In the genomic region with DNA sequence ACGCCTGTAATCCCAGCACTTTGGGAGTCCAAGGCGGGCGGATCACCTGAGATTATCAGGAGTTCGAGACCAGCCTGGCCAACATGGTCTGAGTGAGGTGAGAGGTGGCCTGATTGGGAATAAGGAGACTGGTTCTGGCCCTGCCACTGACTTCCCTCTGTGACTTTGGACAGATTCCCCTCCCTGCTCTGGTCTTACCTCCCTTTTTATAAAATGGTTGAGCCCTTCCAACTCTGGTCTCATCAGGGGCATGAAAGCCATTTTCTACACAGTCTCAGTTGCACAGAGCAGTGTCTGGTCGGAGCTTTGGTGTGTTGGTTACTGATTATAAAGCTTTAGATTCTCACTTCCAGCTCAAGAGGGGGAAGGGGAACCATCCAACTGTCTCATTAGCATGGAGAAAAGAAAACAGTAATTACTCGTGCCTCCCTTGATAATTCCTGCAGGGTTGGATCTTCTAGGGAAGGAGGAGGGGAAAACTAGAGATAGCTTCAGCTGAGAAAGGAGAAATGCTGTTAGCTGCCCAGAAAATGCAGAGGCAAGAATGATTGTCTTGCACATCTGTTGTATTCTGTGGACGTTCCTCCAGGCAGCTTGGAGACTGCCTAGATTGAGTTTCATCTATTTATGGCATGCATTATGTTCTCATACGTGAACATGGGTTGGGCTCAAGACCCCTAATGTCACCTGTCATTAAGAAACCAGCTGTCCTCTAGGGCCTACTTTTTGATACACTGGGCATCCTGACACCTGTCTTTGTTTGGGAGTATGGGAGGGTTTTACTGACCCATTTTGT, we compare ENCODE assay signal across 16 cellular contexts. TPM values are rescaled to one million over a fixed set of nuclear protein-coding genes. Genes with fewer than 3 reads are reported as not detected.
DNase-seq lines count a peak whose midpoint lies in the region; ATAC-seq, FAIRE-seq and TF ChIP-seq lines count a peak whose summit lies in the region.
"Had no signal": no experiment of that assay in that cellular context is flagged by ENCODE, and none has a peak within 500 bp of the region (broad histone marks: within the 10 kb centered on the region; RNA-seq: fewer than 3 reads in every experiment).

No MANE protein-coding gene starts in this region.

- no peak for TF ChIP-seq CTCF in A673 (conservative IDR thresholded peaks at IDR 0.05; ENCODE audit: low read depth, low read length)
- no peak for TF ChIP-seq CTCF in CD8-positive, alpha-beta T cell (IDR thresholded peaks at IDR 0.05)

- H3K9ac ChIP-seq in SK-N-MC (ENCODE audit: insufficient read length): no peak overlapping the region

- H3K4me1 ChIP-seq in A673 (ENCODE audit: insufficient read depth, low read length, poor library complexity, severe bottlenecking): peaks cover 26% of the 10 kb centered on the region
- H3K4me1 ChIP-seq in CD8-positive, alpha-beta T cell (ENCODE audit: insufficient read depth, low read length): peaks cover 32% of the 10 kb centered on the region

- POLR2A ChIA-PET in A673 (lab: Charles Lee; ENCODE audit: low non-redundant PET): no interaction called here
- POLR2A ChIA-PET in CD8-positive, alpha-beta T cell (lab: Charles Lee): no interaction called here
- POLR2A ChIA-PET in naive thymus-derived CD8-positive, alpha-beta T cell (lab: Charles Lee): no interaction called here

- H3K36me3 Mint-ChIP-seq in CD8-positive, alpha-beta T cell: peaks cover 18% of the 10 kb centered on the region
- H3K36me3 Mint-ChIP-seq in naive thymus-derived CD8-positive, alpha-beta T cell: peaks cover 0 to 9% (median 4%) of the 10 kb centered on the region in 3 donors

- no peak for DNase-seq in A673 (ENCODE audit: low spot score)
- no peak for DNase-seq in CD8-positive, alpha-beta T cell
- no peak for DNase-seq in SK-N-MC (ENCODE audit: low read depth, low spot score)
- DNase-seq in naive thymus-derived CD8-positive, alpha-beta T cell: no peak
- no peak for DNase-seq in D341Med (ENCODE audit: low spot score)
- no peak for DNase-seq in KG1 (lab: John Stamatoyannopoulos, UW)
- DNase-seq in H54 (ENCODE audit: insufficient read length, low spot score): no peak
- DNase-seq: activated naive CD4-positive, alpha-beta T cell treated with Interleukin-2 at 50 U/mL for 16 hours; EL; lower lobe of right lung; NCI-H2029 treated with DMSO at 0.1 percent for 48 hours; occipital lobe had no signal

- no peaks in the 10 kb centered on the region for H3K9me3 Mint-ChIP-seq in CD8-positive, alpha-beta T cell
- no peaks in the 10 kb centered on the region for H3K9me3 Mint-ChIP-seq in naive thymus-derived CD8-positive, alpha-beta T cell

- peak overlapping the region; percentile 78 for H3K27ac Mint-ChIP-seq in CD8-positive, alpha-beta T cell
- peak overlapping the region in 9 of 10 donors; percentile 29 to 87 (median 73) for H3K27ac Mint-ChIP-seq in naive thymus-derived CD8-positive, alpha-beta T cell

- H3K36me3 ChIP-seq in A673 (ENCODE audit: insufficient read depth, low read length, poor library complexity, severe bottlenecking) (no peaks in the 10 kb centered on the region), SK-N-MC (ENCODE audit: insufficient read depth, low read length) (no peaks in the 10 kb centered on the region)
- no peaks in the 10 kb centered on the region for H3K36me3 ChIP-seq in CD8-positive, alpha-beta T cell (ENCODE audit: insufficient read depth, low read length)
- H3K36me3 ChIP-seq: lower lobe of right lung had no signal

- intact Hi-C loops in A673 (cut with micrococcal nuclease; ENCODE audit: unreplicated experiment): no loop called here
- intact Hi-C loops in CD8-positive, alpha-beta T cell (cut with DNase I, micrococcal nuclease): loop anchor here in 1 of 2 experiments (2.0 to 5.0 kb wide), 2 partner anchors 77 to 161 kb away; no protein-coding TSS in a partner anchor

- no peak for TF ChIP-seq POLR2A in H54 (IDR thresholded peaks at IDR 0.05; ENCODE audit: low read depth, low read length)

- H3K4me1 Mint-ChIP-seq in CD8-positive, alpha-beta T cell (ENCODE audit: low read depth): peaks cover 84% of the 10 kb centered on the region
- H3K4me1 Mint-ChIP-seq in naive thymus-derived CD8-positive, alpha-beta T cell: peaks cover 45 to 94% (median 86%) of the 10 kb centered on the region in 4 donors

- ATAC-seq in CD8-positive, alpha-beta T cell: no peak
- no peak for ATAC-seq in naive thymus-derived CD8-positive, alpha-beta T cell
- ATAC-seq in GM21825 (IDR thresholded peaks at IDR 0.05; ENCODE audit: unreplicated experiment): no peak
- ATAC-seq: lower lobe of right lung had no signal

- no peaks in the 10 kb centered on the region for H3K27me3 ChIP-seq in A673 (replicated peaks; ENCODE audit: insufficient read depth, low read depth, low read length, poor library complexity)
- H3K27me3 ChIP-seq in CD8-positive, alpha-beta T cell (ENCODE audit: insufficient read depth, low read length): no peaks in the 10 kb centered on the region
- H3K27me3 ChIP-seq: SJSA1 had no signal

- H3K4me3 ChIP-seq in A673 (ENCODE audit: low read depth, low read length, poor library complexity, severe bottlenecking) (no peak overlapping the region), SK-N-MC (peak overlapping the region; percentile 36; the same call in 1 of the 2 replicates)
- H3K4me3 ChIP-seq in CD8-positive, alpha-beta T cell (ENCODE audit: low read depth, low read length): no peak overlapping the region
- H3K4me3 ChIP-seq: lower lobe of right lung, SJSA1 had no signal

- peak overlapping the region; percentile 13 for H3K27ac ChIP-seq in A673 (ENCODE audit: low read depth, low read length, poor library complexity, severe bottlenecking)
- no peak overlapping the region for H3K27ac ChIP-seq in CD8-positive, alpha-beta T cell (ENCODE audit: low read depth, low read length)
- H3K27ac ChIP-seq in SK-N-MC: peak overlapping the region; percentile 54; the same call in 1 of the 2 replicates
- H3K27ac ChIP-seq: HL-60, lower lobe of right lung, SJSA1 had no signal

- H3K4me3 Mint-ChIP-seq in CD8-positive, alpha-beta T cell: peak overlapping the region; percentile 2
- peak overlapping the region in 4 of 10 donors; percentile 22 to 43 (median 36) for H3K4me3 Mint-ChIP-seq in naive thymus-derived CD8-positive, alpha-beta T cell

- CTCF ChIA-PET in A673 (lab: Charles Lee): no interaction called here
- CTCF ChIA-PET in CD8-positive, alpha-beta T cell (lab: Charles Lee): interaction anchor here (1.1 to 2.4 kb wide), 2 partner anchors 39 to 44 kb away, joined by 3 to 7 read pairs; no protein-coding TSS in a partner anchor

- H3K9me3 ChIP-seq in A673 (ENCODE audit: low read depth, low read length, poor library complexity, severe bottlenecking): no peaks in the 10 kb centered on the region
- H3K9me3 ChIP-seq in CD8-positive, alpha-beta T cell (ENCODE audit: low read length): no peaks in the 10 kb centered on the region
- H3K9me3 ChIP-seq in SK-N-MC (ENCODE audit: low read depth, low read length): no peaks in the 10 kb centered on the region
- H3K9me3 ChIP-seq: lower lobe of right lung had no signal

- no peaks in the 10 kb centered on the region for H3K27me3 Mint-ChIP-seq in CD8-positive, alpha-beta T cell (ENCODE audit: low read depth)
- no peaks in the 10 kb centered on the region for H3K27me3 Mint-ChIP-seq in naive thymus-derived CD8-positive, alpha-beta T cell

- FAIRE-seq in H54 (lab: Jason Lieb, UNC): no peak
- FAIRE-seq: bronchial epithelial cell had no signal

- no TSS peak for BruUV-seq in A673 (replicated peaks; lab: Mats Ljungman, UMichigan)

RNA-seq across cellular contexts. Expression of gene RALY, which starts 30.4 kb away (rescaled TPM):
- 185 and 195 TPM in 2 replicates for total RNA-seq in A673 (2021)
- 100 to 1,000 TPM; 110 to 113 TPM for total RNA-seq in CD8-positive, alpha-beta T cell
- total RNA-seq in naive thymus-derived CD8-positive, alpha-beta T cell: 100 to 1,000 TPM; 105 to 112 TPM
- polyA plus RNA-seq in naive thymus-derived CD8-positive, alpha-beta T cell: 100 to 1,000 TPM; 175 to 211 (median 181) TPM
